8 cellular contexts compared by ENCODE assay signal in genomic region chr22:35231585-35232084, GRCh38. TPM values are rescaled to one million over a fixed set of nuclear protein-coding genes. Genes with fewer than 3 reads are reported as not detected.
DNase-seq lines count a peak whose midpoint lies in the region; ATAC-seq and TF ChIP-seq lines count a peak whose summit lies in the region.

No MANE protein-coding gene starts in this region.

- H3K27me3 ChIP-seq in SU-DHL-6 (ENCODE audit: low read length) (no peaks in the 10 kb centered on the region), right cardiac atrium (ENCODE audit: control insufficient read depth, insufficient read depth) (no peaks in the 10 kb centered on the region), smooth muscle cell (ENCODE audit: low read depth) (peaks cover 30% of the 10 kb centered on the region)

- H3K27ac Mint-ChIP-seq in activated naive CD8-positive, alpha-beta T cell treated with anti-CD3 and anti-CD28 coated beads for 36 hours: no peak overlapping the region

- H3K4me3 ChIP-seq in SU-DHL-6 (ENCODE audit: insufficient read depth, low read length, poor library complexity, severe bottlenecking) (no peak overlapping the region), right cardiac atrium (ENCODE audit: low read length) (no peak overlapping the region), smooth muscle cell (no peak overlapping the region)

- no peaks in the 10 kb centered on the region for H3K36me3 ChIP-seq in SU-DHL-6 (ENCODE audit: low read length)
- no peaks in the 10 kb centered on the region for H3K36me3 ChIP-seq in smooth muscle cell (ENCODE audit: low read depth)

- peaks cover 36% of the 10 kb centered on the region for H3K27me3 Mint-ChIP-seq in activated naive CD8-positive, alpha-beta T cell treated with anti-CD3 and anti-CD28 coated beads for 36 hours

- peaks cover 6% of the 10 kb centered on the region for H3K4me1 Mint-ChIP-seq in activated naive CD8-positive, alpha-beta T cell treated with anti-CD3 and anti-CD28 coated beads for 36 hours

- H3K4me1 ChIP-seq in right cardiac atrium (ENCODE audit: control insufficient read depth, insufficient read depth, low read length) (no peaks in the 10 kb centered on the region), smooth muscle cell (ENCODE audit: low read depth) (no peaks in the 10 kb centered on the region)

- no peaks in the 10 kb centered on the region for H3K36me3 Mint-ChIP-seq in activated naive CD8-positive, alpha-beta T cell treated with anti-CD3 and anti-CD28 coated beads for 36 hours

- H3K4me3 Mint-ChIP-seq in activated naive CD8-positive, alpha-beta T cell treated with anti-CD3 and anti-CD28 coated beads for 36 hours: no peak overlapping the region

- WGBS in right cardiac atrium: 18% methylated on average over 7 of the region's 7 CpGs
- WGBS in smooth muscle cell (ENCODE audit: low lambda C conversion rate): 20% methylated on average over 7 of the region's 7 CpGs

- peak; percentile 47 to 54 for ATAC-seq in right cardiac atrium

- no peaks in the 10 kb centered on the region for H3K9me2 ChIP-seq in SU-DHL-6 (replicated peaks; ENCODE audit: insufficient read depth, low read length)

- intact Hi-C loops in right cardiac atrium (cut with DNase I) (no loop called here), posterior vena cava (cut with DNase I) (no loop called here)

- no peak overlapping the region for H3K27ac ChIP-seq in SU-DHL-6 (ENCODE audit: low read depth, low read length)
- no peak overlapping the region for H3K27ac ChIP-seq in right cardiac atrium (ENCODE audit: low read length)
- H3K27ac ChIP-seq in smooth muscle cell (ENCODE audit: low read depth): no peak overlapping the region

- H3K9me3 ChIP-seq in SU-DHL-6 (ENCODE audit: insufficient read depth, low read length) (no peaks in the 10 kb centered on the region), right cardiac atrium (ENCODE audit: control insufficient read depth, low read length) (no peaks in the 10 kb centered on the region), smooth muscle cell (replicated peaks; ENCODE audit: low read depth) (no peaks in the 10 kb centered on the region)

- H3K9me3 Mint-ChIP-seq in activated naive CD8-positive, alpha-beta T cell treated with anti-CD3 and anti-CD28 coated beads for 36 hours: no peaks in the 10 kb centered on the region

- TF ChIP-seq CTCF in GM10266 (IDR thresholded peaks at IDR 0.05; ENCODE audit: control insufficient read depth, insufficient read depth, low read depth, missing control alignments) (peak; percentile 90), SU-DHL-6 (IDR thresholded peaks at IDR 0.05; ENCODE audit: insufficient read depth, low read length, poor library complexity, severe bottlenecking) (peak; percentile 83), smooth muscle cell (IDR thresholded peaks at IDR 0.05; ENCODE audit: borderline replicate concordance, insufficient read depth, poor library complexity, severe bottlenecking) (peak; percentile 94)

- no peaks in the 10 kb centered on the region for H3K79me2 ChIP-seq in SU-DHL-6 (ENCODE audit: insufficient read depth, low read length)
- no peaks in the 10 kb centered on the region for H3K79me2 ChIP-seq in smooth muscle cell (ENCODE audit: low read depth)

- H4K20me1 ChIP-seq in SU-DHL-6 (ENCODE audit: low read depth, low read length) (no peaks in the 10 kb centered on the region), smooth muscle cell (ENCODE audit: low read depth) (no peaks in the 10 kb centered on the region)

- peak overlapping the region; percentile 81 for H2AFZ ChIP-seq in SU-DHL-6 (ENCODE audit: low read depth, low read length, severe bottlenecking)
- no peak overlapping the region for H2AFZ ChIP-seq in smooth muscle cell (ENCODE audit: low read depth)

- H3K4me2 ChIP-seq in SU-DHL-6 (ENCODE audit: low read depth, low read length, poor library complexity, severe bottlenecking) (peak overlapping the region; percentile 57), smooth muscle cell (no peak overlapping the region)

- peak; percentile 64 for DNase-seq in GM10266 (ENCODE audit: extremely low spot score)
- peak; percentile 36 for DNase-seq in NCI-H128 (lab: John Stamatoyannopoulos, UW; ENCODE audit: unreplicated experiment)
- DNase-seq in activated naive CD8-positive, alpha-beta T cell treated with anti-CD3 and anti-CD28 coated beads for 36 hours: peak; percentile 67
- peak; percentile 25 to 61 (median 50) for DNase-seq in right cardiac atrium
- DNase-seq in smooth muscle cell (lab: John Stamatoyannopoulos, UW; ENCODE audit: unreplicated experiment): peak; percentile 2
- no peak for DNase-seq in posterior vena cava (ENCODE audit: low spot score)
- no peak for DNase-seq in epidermal melanocyte (ENCODE audit: insufficient read length, low spot score)

- H3K9ac ChIP-seq in SU-DHL-6 (ENCODE audit: low read length) (no peak overlapping the region), smooth muscle cell (ENCODE audit: low read depth) (no peak overlapping the region)

- no peaks in the 10 kb centered on the region for H3F3A ChIP-seq in SU-DHL-6 (ENCODE audit: insufficient read depth)
- H3F3A ChIP-seq in smooth muscle cell (ENCODE audit: low read depth): no peaks in the 10 kb centered on the region

RNA-seq across cellular contexts. Expression of gene HMGXB4, which starts 25.7 kb away (rescaled TPM):
- 10 to 100 TPM; 37.2 to 37.5 TPM for total RNA-seq in activated naive CD8-positive, alpha-beta T cell treated with anti-CD3 and anti-CD28 coated beads for 36 hours
- total RNA-seq in right cardiac atrium (10 to 100 TPM; 10.2 to 11.3 (median 10.7) TPM), smooth muscle cell (33.0 and 34.1 TPM in 2 replicates), posterior vena cava (10 to 100 TPM; 15.1 to 16.1 TPM)
- polyA plus RNA-seq in right cardiac atrium (5.7 TPM), smooth muscle cell (20.0 and 28.2 TPM in 2 replicates)

Comparison
In these comparisons a context has a peak if more than half of its experiments do, and no peak if none do; other contexts are left out.
1. DNase-seq: peak in GM10266 (single experiment), NCI-H128 (single experiment), activated naive CD8-positive, alpha-beta T cell treated with anti-CD3 and anti-CD28 coated beads for 36 hours (single experiment), right cardiac atrium (3 of 3) and smooth muscle cell (single experiment); none in posterior vena cava (single experiment) and epidermal melanocyte (single experiment).
2. Peak in every context shown above with its lines, with median percentiles within 50 percentile points of each other: CTCF ChIP-seq.